Comparison of ENCODE assay signal across 1 cellular context in the genomic region with DNA sequence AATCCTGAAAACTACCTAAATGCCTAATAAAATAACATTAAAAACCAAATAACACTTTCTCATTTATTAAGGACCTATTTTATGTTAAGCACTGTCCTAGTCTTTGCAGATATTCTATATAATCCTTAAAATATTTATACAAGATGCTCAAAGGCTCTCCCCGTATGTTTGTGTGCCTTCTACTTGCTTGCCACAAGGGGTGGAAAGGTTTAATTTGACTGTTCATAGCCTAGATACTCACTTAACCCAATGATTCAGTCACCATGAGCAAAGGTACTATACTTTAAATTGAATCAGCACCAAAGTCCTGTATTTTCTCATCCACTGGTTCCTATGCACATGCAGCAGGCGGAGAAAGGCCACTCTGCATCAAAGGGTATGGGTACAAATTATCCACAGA.
TF ChIP-seq lines count a peak whose summit lies in the region.

No MANE protein-coding gene starts in this region.

TF ChIP-seq in H1, 55 proteins besides CTCF, POLR2A, EP300 and RAD21:
- no peak for TF ChIP-seq HDAC6 (IDR thresholded peaks at IDR 0.05; ENCODE audit: low read depth, low read length)
- no peak for TF ChIP-seq POLR2AphosphoS5 (IDR thresholded peaks at IDR 0.05; ENCODE audit: low read depth, low read length)
- no peak for TF ChIP-seq SIN3A (conservative IDR thresholded peaks at IDR 0.05 in 1 of 2, IDR thresholded peaks at IDR 0.05 in 1 of 2; ENCODE audit: low read depth in 1 of 2, low read length in 2 of 2)
- no peak for TF ChIP-seq MAFK (IDR thresholded peaks at IDR 0.05; ENCODE audit: low read depth, low read length)
- no peak for TF ChIP-seq CEBPB (IDR thresholded peaks at IDR 0.05; ENCODE audit: low read depth, low read length)
- TF ChIP-seq SP2 (IDR thresholded peaks at IDR 0.05; ENCODE audit: low read length): no peak
- TF ChIP-seq RNF2 (IDR thresholded peaks at IDR 0.05; ENCODE audit: borderline replicate concordance, low read depth, low read length, missing control alignments, poor library complexity, severe bottlenecking): no peak
- TF ChIP-seq, protein P1, sequence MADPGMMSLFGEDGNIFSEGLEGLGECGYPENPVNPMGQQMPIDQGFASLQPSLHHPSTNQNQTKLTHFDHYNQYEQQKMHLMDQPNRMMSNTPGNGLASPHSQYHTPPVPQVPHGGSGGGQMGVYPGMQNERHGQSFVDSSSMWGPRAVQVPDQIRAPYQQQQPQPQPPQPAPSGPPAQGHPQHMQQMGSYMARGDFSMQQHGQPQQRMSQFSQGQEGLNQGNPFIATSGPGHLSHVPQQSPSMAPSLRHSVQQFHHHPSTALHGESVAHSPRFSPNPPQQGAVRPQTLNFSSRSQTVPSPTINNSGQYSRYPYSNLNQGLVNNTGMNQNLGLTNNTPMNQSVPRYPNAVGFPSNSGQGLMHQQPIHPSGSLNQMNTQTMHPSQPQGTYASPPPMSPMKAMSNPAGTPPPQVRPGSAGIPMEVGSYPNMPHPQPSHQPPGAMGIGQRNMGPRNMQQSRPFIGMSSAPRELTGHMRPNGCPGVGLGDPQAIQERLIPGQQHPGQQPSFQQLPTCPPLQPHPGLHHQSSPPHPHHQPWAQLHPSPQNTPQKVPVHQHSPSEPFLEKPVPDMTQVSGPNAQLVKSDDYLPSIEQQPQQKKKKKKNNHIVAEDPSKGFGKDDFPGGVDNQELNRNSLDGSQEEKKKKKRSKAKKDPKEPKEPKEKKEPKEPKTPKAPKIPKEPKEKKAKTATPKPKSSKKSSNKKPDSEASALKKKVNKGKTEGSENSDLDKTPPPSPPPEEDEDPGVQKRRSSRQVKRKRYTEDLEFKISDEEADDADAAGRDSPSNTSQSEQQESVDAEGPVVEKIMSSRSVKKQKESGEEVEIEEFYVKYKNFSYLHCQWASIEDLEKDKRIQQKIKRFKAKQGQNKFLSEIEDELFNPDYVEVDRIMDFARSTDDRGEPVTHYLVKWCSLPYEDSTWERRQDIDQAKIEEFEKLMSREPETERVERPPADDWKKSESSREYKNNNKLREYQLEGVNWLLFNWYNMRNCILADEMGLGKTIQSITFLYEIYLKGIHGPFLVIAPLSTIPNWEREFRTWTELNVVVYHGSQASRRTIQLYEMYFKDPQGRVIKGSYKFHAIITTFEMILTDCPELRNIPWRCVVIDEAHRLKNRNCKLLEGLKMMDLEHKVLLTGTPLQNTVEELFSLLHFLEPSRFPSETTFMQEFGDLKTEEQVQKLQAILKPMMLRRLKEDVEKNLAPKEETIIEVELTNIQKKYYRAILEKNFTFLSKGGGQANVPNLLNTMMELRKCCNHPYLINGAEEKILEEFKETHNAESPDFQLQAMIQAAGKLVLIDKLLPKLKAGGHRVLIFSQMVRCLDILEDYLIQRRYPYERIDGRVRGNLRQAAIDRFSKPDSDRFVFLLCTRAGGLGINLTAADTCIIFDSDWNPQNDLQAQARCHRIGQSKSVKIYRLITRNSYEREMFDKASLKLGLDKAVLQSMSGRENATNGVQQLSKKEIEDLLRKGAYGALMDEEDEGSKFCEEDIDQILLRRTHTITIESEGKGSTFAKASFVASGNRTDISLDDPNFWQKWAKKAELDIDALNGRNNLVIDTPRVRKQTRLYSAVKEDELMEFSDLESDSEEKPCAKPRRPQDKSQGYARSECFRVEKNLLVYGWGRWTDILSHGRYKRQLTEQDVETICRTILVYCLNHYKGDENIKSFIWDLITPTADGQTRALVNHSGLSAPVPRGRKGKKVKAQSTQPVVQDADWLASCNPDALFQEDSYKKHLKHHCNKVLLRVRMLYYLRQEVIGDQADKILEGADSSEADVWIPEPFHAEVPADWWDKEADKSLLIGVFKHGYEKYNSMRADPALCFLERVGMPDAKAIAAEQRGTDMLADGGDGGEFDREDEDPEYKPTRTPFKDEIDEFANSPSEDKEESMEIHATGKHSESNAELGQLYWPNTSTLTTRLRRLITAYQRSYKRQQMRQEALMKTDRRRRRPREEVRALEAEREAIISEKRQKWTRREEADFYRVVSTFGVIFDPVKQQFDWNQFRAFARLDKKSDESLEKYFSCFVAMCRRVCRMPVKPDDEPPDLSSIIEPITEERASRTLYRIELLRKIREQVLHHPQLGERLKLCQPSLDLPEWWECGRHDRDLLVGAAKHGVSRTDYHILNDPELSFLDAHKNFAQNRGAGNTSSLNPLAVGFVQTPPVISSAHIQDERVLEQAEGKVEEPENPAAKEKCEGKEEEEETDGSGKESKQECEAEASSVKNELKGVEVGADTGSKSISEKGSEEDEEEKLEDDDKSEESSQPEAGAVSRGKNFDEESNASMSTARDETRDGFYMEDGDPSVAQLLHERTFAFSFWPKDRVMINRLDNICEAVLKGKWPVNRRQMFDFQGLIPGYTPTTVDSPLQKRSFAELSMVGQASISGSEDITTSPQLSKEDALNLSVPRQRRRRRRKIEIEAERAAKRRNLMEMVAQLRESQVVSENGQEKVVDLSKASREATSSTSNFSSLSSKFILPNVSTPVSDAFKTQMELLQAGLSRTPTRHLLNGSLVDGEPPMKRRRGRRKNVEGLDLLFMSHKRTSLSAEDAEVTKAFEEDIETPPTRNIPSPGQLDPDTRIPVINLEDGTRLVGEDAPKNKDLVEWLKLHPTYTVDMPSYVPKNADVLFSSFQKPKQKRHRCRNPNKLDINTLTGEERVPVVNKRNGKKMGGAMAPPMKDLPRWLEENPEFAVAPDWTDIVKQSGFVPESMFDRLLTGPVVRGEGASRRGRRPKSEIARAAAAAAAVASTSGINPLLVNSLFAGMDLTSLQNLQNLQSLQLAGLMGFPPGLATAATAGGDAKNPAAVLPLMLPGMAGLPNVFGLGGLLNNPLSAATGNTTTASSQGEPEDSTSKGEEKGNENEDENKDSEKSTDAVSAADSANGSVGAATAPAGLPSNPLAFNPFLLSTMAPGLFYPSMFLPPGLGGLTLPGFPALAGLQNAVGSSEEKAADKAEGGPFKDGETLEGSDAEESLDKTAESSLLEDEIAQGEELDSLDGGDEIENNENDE (IDR thresholded peaks at IDR 0.05; ENCODE audit: insufficient replicate concordance, low read length): no peak
- TF ChIP-seq, protein P2, sequence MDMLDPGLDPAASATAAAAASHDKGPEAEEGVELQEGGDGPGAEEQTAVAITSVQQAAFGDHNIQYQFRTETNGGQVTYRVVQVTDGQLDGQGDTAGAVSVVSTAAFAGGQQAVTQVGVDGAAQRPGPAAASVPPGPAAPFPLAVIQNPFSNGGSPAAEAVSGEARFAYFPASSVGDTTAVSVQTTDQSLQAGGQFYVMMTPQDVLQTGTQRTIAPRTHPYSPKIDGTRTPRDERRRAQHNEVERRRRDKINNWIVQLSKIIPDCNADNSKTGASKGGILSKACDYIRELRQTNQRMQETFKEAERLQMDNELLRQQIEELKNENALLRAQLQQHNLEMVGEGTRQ (IDR thresholded peaks at IDR 0.05; ENCODE audit: low read length): no peak
- TF ChIP-seq SIX5 (IDR thresholded peaks at IDR 0.05; ENCODE audit: low read depth, low read length): no peak
- no peak for TF ChIP-seq TBP (IDR thresholded peaks at IDR 0.05; ENCODE audit: low read depth, low read length)
- no peak for TF ChIP-seq SP1 (IDR thresholded peaks at IDR 0.05; ENCODE audit: low read depth, low read length)
- TF ChIP-seq EGR1 (IDR thresholded peaks at IDR 0.05; ENCODE audit: borderline replicate concordance, low read depth, low read length): no peak
- no peak for TF ChIP-seq TCF12 (IDR thresholded peaks at IDR 0.05; ENCODE audit: low read depth, low read length)
- TF ChIP-seq SAP30 (IDR thresholded peaks at IDR 0.05; ENCODE audit: insufficient read depth, insufficient replicate concordance, low read length): no peak
- TF ChIP-seq KDM1A (IDR thresholded peaks at IDR 0.05; ENCODE audit: borderline replicate concordance, low read length): no peak
- TF ChIP-seq GTF2F1 (IDR thresholded peaks at IDR 0.05; ENCODE audit: borderline replicate concordance, low read depth, low read length): no peak
- TF ChIP-seq RFX5 (IDR thresholded peaks at IDR 0.05; ENCODE audit: borderline replicate concordance, low read depth, low read length): no peak
- TF ChIP-seq SP4 (IDR thresholded peaks at IDR 0.05; ENCODE audit: low read length): no peak
